Comparison of ENCODE assay signal across 18 cellular contexts in the genomic region with DNA sequence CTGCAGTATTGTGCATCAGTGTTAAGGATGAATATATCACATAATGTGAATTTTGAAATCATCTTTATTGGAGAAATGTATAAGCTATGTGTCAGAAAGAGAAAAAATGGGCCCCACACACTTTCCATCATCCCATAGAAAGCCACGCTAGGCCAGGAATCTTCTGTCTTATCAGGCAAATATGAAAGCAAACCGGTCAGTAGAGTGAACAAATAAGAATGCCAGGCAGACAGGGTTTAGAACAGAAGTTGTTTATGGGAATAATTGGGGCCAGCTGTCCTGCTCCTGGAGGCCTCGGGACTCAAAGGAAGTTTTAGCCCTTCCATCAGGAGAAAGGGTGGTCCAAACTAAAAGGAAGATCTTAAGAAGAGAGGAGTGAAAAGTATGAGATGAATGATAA. TPM values are rescaled to one million over a fixed set of nuclear protein-coding genes. Genes with fewer than 3 reads are reported as not detected.
DNase-seq lines count a peak whose midpoint lies in the region; ATAC-seq, FAIRE-seq and TF ChIP-seq lines count a peak whose summit lies in the region.
"Had no signal": no experiment of that assay in that cellular context is flagged by ENCODE, and none has a peak within 500 bp of the region (broad histone marks: within the 10 kb centered on the region; RNA-seq: fewer than 3 reads in every experiment).

No MANE protein-coding gene starts in this region.

- H3K36me3 Mint-ChIP-seq in mesothelial cell of epicardium: peaks cover 4% of the 10 kb centered on the region

- H3K27ac ChIP-seq in Karpas-422 (ENCODE audit: low read length): 0 out of 2 replicates have a peak overlapping the region, but pooled peaks have one; percentile 41
- no peak overlapping the region for H3K27ac ChIP-seq in endothelial cell of umbilical vein (ENCODE audit: insufficient read depth, low read depth, low read length)
- H3K27ac ChIP-seq: HL-60, KMS-11, Peyer's patch had no signal

- intact Hi-C loops in endothelial cell of umbilical vein (cut with micrococcal nuclease): no loop called here

- ATAC-seq in GM19035 (IDR thresholded peaks at IDR 0.05; ENCODE audit: unreplicated experiment): no peak

- no peak for TF ChIP-seq CTCF in endothelial cell of umbilical vein (IDR thresholded peaks at IDR 0.05; ENCODE audit: extremely low read depth in 1 of 2, insufficient read depth in 1 of 2, low read depth in 1 of 2, low read length in 2 of 2)
- TF ChIP-seq CTCF in mesothelial cell of epicardium (IDR thresholded peaks at IDR 0.05; ENCODE audit: unreplicated experiment): no peak

- peak overlapping the region; percentile 32; the same call in 1 of the 2 replicates for H2AFZ ChIP-seq in Karpas-422 (ENCODE audit: low read length)
- H2AFZ ChIP-seq in endothelial cell of umbilical vein (ENCODE audit: low read depth, low read length): no peak overlapping the region

- POLR2A ChIA-PET in endothelial cell of umbilical vein (lab: Charles Lee): interaction anchor here (0.5 kb wide), 1 partner anchor 700 kb away, joined by 6 read pairs; no protein-coding TSS in a partner anchor

- H4K20me1 ChIP-seq in Karpas-422 (ENCODE audit: insufficient read depth, low read depth, low read length) (no peaks in the 10 kb centered on the region), endothelial cell of umbilical vein (replicated peaks; ENCODE audit: control insufficient read depth, extremely low read depth, insufficient read depth, low read length) (no peaks in the 10 kb centered on the region)

- H3K4me3 ChIP-seq in Karpas-422 (ENCODE audit: low read length) (no peak overlapping the region), endothelial cell of umbilical vein (replicated peaks in 1 of 3; ENCODE audit: insufficient read depth in 1 of 3, low read depth in 1 of 3, low read length in 3 of 3) (no peak overlapping the region)
- H3K4me3 ChIP-seq: MG63, Peyer's patch had no signal

- H3K9ac ChIP-seq in Karpas-422 (ENCODE audit: low read length): no peak overlapping the region
- H3K9ac ChIP-seq in endothelial cell of umbilical vein (replicated peaks; ENCODE audit: extremely low read depth, insufficient read depth, low read length): no peak overlapping the region
- H3K9ac ChIP-seq: KMS-11 had no signal

- H3K27ac Mint-ChIP-seq in mesothelial cell of epicardium: peak overlapping the region; percentile 45

- no peaks in the 10 kb centered on the region for H3K9me1 ChIP-seq in endothelial cell of umbilical vein (replicated peaks; ENCODE audit: control insufficient read depth, extremely low read depth, insufficient read depth, low read length)

- peak; percentile 37 for DNase-seq in DMS 273 (lab: John Stamatoyannopoulos, UW; ENCODE audit: unreplicated experiment)
- no peak for DNase-seq in Karpas-422
- no peak for DNase-seq in endothelial cell of umbilical vein (ENCODE audit: low read depth, low spot score)
- no peak for DNase-seq in mesothelial cell of epicardium (ENCODE audit: low spot score in 2 of 2, unreplicated experiment in 2 of 2)
- DNase-seq in HuH-7.5 (ENCODE audit: low spot score): no peak
- DNase-seq in GM12892 (ENCODE audit: insufficient read length): no peak
- DNase-seq in RKO (ENCODE audit: low spot score): no peak
- DNase-seq: C1 segment of cervical spinal cord, MG63, NCI-H1105, NCI-H187, NCI-H774, Peyer's patch, SIG-M5 had no signal

- no peaks in the 10 kb centered on the region for H3K27me3 Mint-ChIP-seq in mesothelial cell of epicardium (ENCODE audit: low read depth)

- H3K36me3 ChIP-seq in Karpas-422 (ENCODE audit: insufficient read depth, low read length) (peaks cover 12% of the 10 kb centered on the region), endothelial cell of umbilical vein (ENCODE audit: control insufficient read depth in 2 of 2, extremely low read depth in 1 of 2, insufficient read depth in 2 of 2, low read length in 2 of 2) (peaks cover 0 to 4% of the 10 kb centered on the region in 2 experiments)

- no peaks in the 10 kb centered on the region for H3K9me3 Mint-ChIP-seq in mesothelial cell of epicardium

- H3K79me2 ChIP-seq in Karpas-422 (ENCODE audit: low read length) (no peaks in the 10 kb centered on the region), endothelial cell of umbilical vein (ENCODE audit: control insufficient read depth, insufficient read depth, low read length) (no peaks in the 10 kb centered on the region)

- H3K4me1 ChIP-seq in Karpas-422 (ENCODE audit: low read length): peaks cover 6% of the 10 kb centered on the region
- H3K4me1 ChIP-seq in endothelial cell of umbilical vein (ENCODE audit: control insufficient read depth, extremely low read depth, insufficient read depth, low read length): no peaks in the 10 kb centered on the region
- H3K4me1 ChIP-seq: Peyer's patch had no signal

- H3K4me2 ChIP-seq in Karpas-422 (ENCODE audit: low read depth, low read length, poor library complexity, severe bottlenecking): peak overlapping the region; percentile 9
- no peak overlapping the region for H3K4me2 ChIP-seq in endothelial cell of umbilical vein (ENCODE audit: insufficient read depth, low read length)
- H3K4me2 ChIP-seq: KMS-11 had no signal

- BruUV-seq in endothelial cell of umbilical vein (replicated peaks; lab: Mats Ljungman, UMichigan): TSS peak; percentile 16

- peaks cover 7% of the 10 kb centered on the region for H3K4me1 Mint-ChIP-seq in mesothelial cell of epicardium

- no peaks in the 10 kb centered on the region for H3K9me3 ChIP-seq in Karpas-422 (ENCODE audit: low read length)
- H3K9me3 ChIP-seq in endothelial cell of umbilical vein (replicated peaks; ENCODE audit: control insufficient read depth, insufficient read depth, low read length): no peaks in the 10 kb centered on the region
- H3K9me3 ChIP-seq: MG63, Peyer's patch had no signal

- no peak overlapping the region for H3K4me3 Mint-ChIP-seq in mesothelial cell of epicardium

- FAIRE-seq in endothelial cell of umbilical vein (lab: Jason Lieb, UNC) (no peak), GM12892 (lab: Jason Lieb, UNC) (no peak)
- FAIRE-seq: H1 had no signal

- TF ChIP-seq POLR2A in endothelial cell of umbilical vein (IDR thresholded peaks at IDR 0.05; ENCODE audit: low read depth, low read length): no peak
- no peak for TF ChIP-seq POLR2A in GM12892 (IDR thresholded peaks at IDR 0.05; ENCODE audit: low read depth, low read length)

- no peaks in the 10 kb centered on the region for H3K27me3 ChIP-seq in Karpas-422 (ENCODE audit: low read length)
- H3K27me3 ChIP-seq in endothelial cell of umbilical vein (ENCODE audit: control insufficient read depth in 2 of 2, insufficient read depth in 2 of 2, low read length in 2 of 2): no peaks in the 10 kb centered on the region
- H3K27me3 ChIP-seq: MG63, Peyer's patch had no signal

- H3K9me2 ChIP-seq in Karpas-422 (replicated peaks; ENCODE audit: insufficient read depth, low read length): no peaks in the 10 kb centered on the region

- dilution Hi-C loops in endothelial cell of umbilical vein (cut with MboI; ENCODE audit: extremely low pct_ligation_motif_present, low sequenced_read_pairs): no loop called here

- CTCF ChIA-PET in endothelial cell of umbilical vein (lab: Charles Lee): interaction anchor here (1.5 kb wide), 1 partner anchor 13 kb away, joined by 4 read pairs; no protein-coding TSS in a partner anchor

TF ChIP-seq in endothelial cell of umbilical vein, 7 proteins besides CTCF, POLR2A, EP300 and RAD21:
- TF ChIP-seq FOS (IDR thresholded peaks at IDR 0.05; ENCODE audit: borderline replicate concordance, insufficient read depth, low read length): no peak
- TF ChIP-seq GATA2 (IDR thresholded peaks at IDR 0.05; ENCODE audit: insufficient read depth, insufficient read length, low read depth, low read length): no peak
- TF ChIP-seq POLR2AphosphoS5 (IDR thresholded peaks at IDR 0.05; ENCODE audit: insufficient read depth, low read depth, low read length): no peak
- TF ChIP-seq MAX (IDR thresholded peaks at IDR 0.05; ENCODE audit: insufficient read depth, insufficient read length): no peak
- no peak for TF ChIP-seq MYC (IDR thresholded peaks at IDR 0.05; ENCODE audit: low read depth, low read length)
- TF ChIP-seq JUN (IDR thresholded peaks at IDR 0.05; ENCODE audit: borderline replicate concordance, insufficient read depth, insufficient read length, low read depth): no peak
- TF ChIP-seq EZH2 (IDR thresholded peaks at IDR 0.05; ENCODE audit: borderline replicate concordance, low read depth, low read length, severe bottlenecking): no peak

RNA-seq across cellular contexts. Expression of gene ZNF280D, which starts 39.5 kb away (rescaled TPM):
- total RNA-seq in Karpas-422 (2014; rRNA removed; shearing (Covaris generic); ENCODE audit: low replicate concordance): 12.0 and 48.0 TPM in 2 replicates
- total RNA-seq in endothelial cell of umbilical vein: 35.8 and 42.1 TPM in 2 replicates
- 4.4 and 9.6 TPM in 2 replicates for polyA plus RNA-seq in endothelial cell of umbilical vein
- polyA plus RNA-seq in endothelial cell of umbilical vein (2011; cell fraction: cytosol; rRNA removed): 7.3 and 7.6 TPM in 2 replicates
- 38.3 and 52.6 TPM in 2 replicates for polyA plus RNA-seq in endothelial cell of umbilical vein (2011; cell fraction: nucleus; rRNA removed)
- polyA plus RNA-seq in endothelial cell of umbilical vein (2012): 12.5 and 16.5 TPM in 2 replicates
- polyA minus RNA-seq in endothelial cell of umbilical vein: 15.9 and 17.0 TPM in 2 replicates
- polyA minus RNA-seq in endothelial cell of umbilical vein (2011; cell fraction: cytosol; rRNA and poly(A)+ RNA removed): 3.6 TPM
- polyA minus RNA-seq in endothelial cell of umbilical vein (2011; cell fraction: nucleus; rRNA and poly(A)+ RNA removed): 46.7 and 72.8 TPM in 2 replicates
- 22.6 to 25.1 TPM (median 23.0 TPM) in 3 replicates for total RNA-seq in mesothelial cell of epicardium
- 16.6 TPM for polyA plus RNA-seq in GM12892 (2012; ENCODE audit: missing spikeins)
